ENCODE assay signal across 26 cellular contexts in genomic region chr4:8307126-8307525, GRCh38. TPM values are rescaled to one million over a fixed set of nuclear protein-coding genes. Genes with fewer than 3 reads are reported as not detected.
DNase-seq lines count a peak whose midpoint lies in the region; ATAC-seq and TF ChIP-seq lines count a peak whose summit lies in the region.
"Had no signal": no experiment of that assay in that cellular context is flagged by ENCODE, and none has a peak within 500 bp of the region (broad histone marks: within the 10 kb centered on the region; RNA-seq: fewer than 3 reads in every experiment).

No MANE protein-coding gene starts in this region.

- H3K4me1 ChIP-seq in SK-N-SH (ENCODE audit: control insufficient read depth in 1 of 2, insufficient read depth in 2 of 2, low read depth in 1 of 2, low read length in 1 of 2) = peaks cover 0 to 3% of the 10 kb centered on the region in 2 experiments; a peak in 1 of 4 replicates
- no peaks in the 10 kb centered on the region for H3K4me1 ChIP-seq in RWPE2 (ENCODE audit: insufficient read depth, poor library complexity, severe bottlenecking)
- peaks cover 0 to 10% of the 10 kb centered on the region in 2 donors for H3K4me1 ChIP-seq in left lung
- peaks cover 0 to 7% (median 0%) of the 10 kb centered on the region in 6 donors for H3K4me1 ChIP-seq in spleen
- H3K4me1 ChIP-seq: parathyroid adenoma had no signal

- no peak for DNase-seq in SK-N-SH
- peak; percentile 29 for DNase-seq in RWPE2 (ENCODE audit: low spot score)
- DNase-seq in left lung = peak; percentile 25 to 39
- peak; percentile 12 for DNase-seq in spleen
- DNase-seq in NCI-H128 (lab: John Stamatoyannopoulos, UW; ENCODE audit: unreplicated experiment) = no peak
- DNase-seq in germinal center (ENCODE audit: low spot score) = no peak
- DNase-seq: 8988T; activated B cell treated with CpG ODN at 0.5 μM for 24 hours; activated CD4-positive, alpha-beta T cell treated with anti-CD3 and anti-CD28 coated beads, Interleukin-2, amount 50 U/mL, for 48 hours; activated gamma-delta T cell; amniotic stem cell; Calu3; cortex of kidney; GOT3; MM.1S; naive thymus-derived CD4-positive, alpha-beta T cell; NCI-H1436 treated with DMSO at 0.1 percent for 48 hours; NCI-H2171; NCI-H526; stimulated activated CD4-positive, alpha-beta T cell treated with anti-CD3 and anti-CD28 coated beads, Interleukin-4, amount 100 ng/mL, for 24 hours; stimulated activated naive CD4-positive, alpha-beta T cell treated with Interleukin-2 at 50 U/mL for 16 hours; T-helper 9 cell had no signal

- H3K9me3 ChIP-seq in SK-N-SH (no peaks in the 10 kb centered on the region), RWPE2 (ENCODE audit: severe bottlenecking) (no peaks in the 10 kb centered on the region), left lung (no peaks in the 10 kb centered on the region), spleen (peaks cover 0 to 3% (median under 1%) of the 10 kb centered on the region in 8 donors)
- H3K9me3 ChIP-seq: thyroid gland had no signal

- no peak for TF ChIP-seq POLR2A in spleen (IDR thresholded peaks at IDR 0.05)

- no peak for TF ChIP-seq RAD21 in SK-N-SH (IDR thresholded peaks at IDR 0.05; ENCODE audit: low read length)

- H3K9ac ChIP-seq in SK-N-SH = no peak overlapping the region
- H3K9ac ChIP-seq: parathyroid adenoma had no signal

- intact Hi-C loops in left lung (cut with DNase I) = no loop called here
- intact Hi-C loops in spleen (cut with DNase I; ENCODE audit: low total_unique reads) = no loop called here

- ATAC-seq in SK-N-SH treated with all-trans-retinoic acid at 6 μM for 48 hours = no peak
- ATAC-seq in RWPE2 (ENCODE audit: low read depth) = no peak
- no peak for ATAC-seq in left lung
- ATAC-seq in HG03095 (IDR thresholded peaks at IDR 0.05; ENCODE audit: unreplicated experiment) = no peak
- ATAC-seq: naive thymus-derived CD4-positive, alpha-beta T cell had no signal

- H3K27me3 ChIP-seq in SK-N-SH (ENCODE audit: insufficient read depth) (no peaks in the 10 kb centered on the region), RWPE2 (ENCODE audit: insufficient read depth, poor library complexity, severe bottlenecking) (no peaks in the 10 kb centered on the region), left lung (peaks cover 0 to 13% of the 10 kb centered on the region in 2 donors), spleen (replicated peaks in 1 of 7) (peaks cover 0 to 60% (median 0%) of the 10 kb centered on the region in 7 donors)
- H3K27me3 ChIP-seq: thyroid gland had no signal

- WGBS in SK-N-SH (ENCODE audit: low lambda C conversion rate) = 82% methylated on average over 11 of the region's 11 CpGs
- 62 to 87% (median 79%) methylated on average over 5 to 11 of the region's 11 CpGs for WGBS in spleen, 5 donors

- no peaks in the 10 kb centered on the region for H4K20me1 ChIP-seq in SK-N-SH (ENCODE audit: insufficient read depth)

- TF ChIP-seq CTCF in SK-N-SH (IDR thresholded peaks at IDR 0.05) (no peak), RWPE2 (IDR thresholded peaks at IDR 0.05; ENCODE audit: poor library complexity, severe bottlenecking) (no peak), left lung (IDR thresholded peaks at IDR 0.05) (no peak), spleen (IDR thresholded peaks at IDR 0.05 in 8 of 11, conservative IDR thresholded peaks at IDR 0.05 in 3 of 11) (no peak)

- POLR2A ChIA-PET in SK-N-SH (lab: Yijun Ruan, JAX) = no interaction called here

- H3K4me3 ChIP-seq in SK-N-SH (ENCODE audit: low read depth in 2 of 2, low read length in 1 of 2) (no peak overlapping the region), RWPE2 (ENCODE audit: severe bottlenecking) (no peak overlapping the region), left lung (no peak overlapping the region), spleen (no peak overlapping the region)
- H3K4me3 ChIP-seq: thyroid gland had no signal

- no peaks in the 10 kb centered on the region for H3K79me2 ChIP-seq in SK-N-SH (ENCODE audit: insufficient read depth)
- H3K79me2 ChIP-seq: parathyroid adenoma had no signal

- no peaks in the 10 kb centered on the region for H3K9me2 ChIP-seq in SK-N-SH

- no peaks in the 10 kb centered on the region for H3F3A ChIP-seq in SK-N-SH (replicated peaks; ENCODE audit: insufficient read depth)

- CTCF ChIA-PET in SK-N-SH (lab: Yijun Ruan, JAX) = interaction anchor here (0.9 to 2.5 kb wide), 3 partner anchors 32 to 131 kb away, joined by 4 to 9 read pairs (median 5); no protein-coding TSS in a partner anchor

- H3K4me2 ChIP-seq in SK-N-SH = no peak overlapping the region

- no peaks in the 10 kb centered on the region for H3K36me3 ChIP-seq in SK-N-SH (replicated peaks in 1 of 2; ENCODE audit: control insufficient read depth in 1 of 2, insufficient read depth in 2 of 2, low read length in 1 of 2)
- H3K36me3 ChIP-seq in RWPE2 (ENCODE audit: low read depth) = no peaks in the 10 kb centered on the region
- no peaks in the 10 kb centered on the region for H3K36me3 ChIP-seq in left lung
- H3K36me3 ChIP-seq in spleen = peaks cover 0 to 3% (median 0%) of the 10 kb centered on the region in 6 donors
- H3K36me3 ChIP-seq: thyroid gland had no signal

- no peak for TF ChIP-seq EP300 in SK-N-SH (IDR thresholded peaks at IDR 0.05; ENCODE audit: borderline replicate concordance in 1 of 2, low read depth in 1 of 2, low read length in 1 of 2)

- H3K27ac ChIP-seq in SK-N-SH (ENCODE audit: low read depth in 2 of 2, low read length in 1 of 2) (no peak overlapping the region), RWPE2 (ENCODE audit: poor library complexity, severe bottlenecking) (no peak overlapping the region), left lung (no peak overlapping the region), spleen (no peak overlapping the region)
- H3K27ac ChIP-seq: parathyroid adenoma, thyroid gland had no signal

- H2AFZ ChIP-seq in SK-N-SH (ENCODE audit: low read depth) = no peak overlapping the region
- H2AFZ ChIP-seq: parathyroid adenoma had no signal

TF ChIP-seq in SK-N-SH, 30 proteins besides CTCF, POLR2A, EP300 and RAD21:
- TF ChIP-seq RFX5 (IDR thresholded peaks at IDR 0.05; ENCODE audit: low read length) = no peak
- 0 out of 2 replicates have a peak, but pooled peaks have one; percentile 51 for TF ChIP-seq REST (IDR thresholded peaks at IDR 0.05; ENCODE audit: low read depth, low read length)

TF ChIP-seq in SK-N-SH treated with all-trans-retinoic acid at 6 μM for 48 hours, 23 proteins besides CTCF, POLR2A, EP300 and RAD21 (continues in another document):
- TF ChIP-seq PPARA (CRISPR knock-in tag; IDR thresholded peaks at IDR 0.05; ENCODE audit: borderline replicate concordance) (no peak), ZFP3 (CRISPR knock-in tag; IDR thresholded peaks at IDR 0.05) (no peak), TCF4 (CRISPR knock-in tag; IDR thresholded peaks at IDR 0.05; ENCODE audit: borderline replicate concordance) (no peak), ZC3H10 (CRISPR knock-in tag; IDR thresholded peaks at IDR 0.05) (no peak), ARNTL (CRISPR knock-in tag; IDR thresholded peaks at IDR 0.05; ENCODE audit: borderline replicate concordance, low read depth) (no peak), ZNF565 (CRISPR knock-in tag; conservative IDR thresholded peaks at IDR 0.05; ENCODE audit: low read depth) (no peak), ZNF70 (CRISPR knock-in tag; IDR thresholded peaks at IDR 0.05) (no peak), POU6F1 (CRISPR knock-in tag; IDR thresholded peaks at IDR 0.05; ENCODE audit: borderline replicate concordance, low read depth) (no peak), ISL1 (CRISPR knock-in tag; IDR thresholded peaks at IDR 0.05) (no peak), ZNF8 (CRISPR knock-in tag; IDR thresholded peaks at IDR 0.05) (no peak), TOX (CRISPR knock-in tag; IDR thresholded peaks at IDR 0.05; ENCODE audit: borderline replicate concordance) (no peak), TSHZ2 (CRISPR knock-in tag; IDR thresholded peaks at IDR 0.05) (no peak), CSDC2 (CRISPR knock-in tag; IDR thresholded peaks at IDR 0.05) (no peak)

RNA-seq across cellular contexts. Expression of gene HTRA3, which starts 37.6 kb away (rescaled TPM):
- 0.05 TPM in 1 of 2 replicates, not detected in the other for polyA plus RNA-seq in SK-N-SH (2012; rRNA removed)
- polyA plus RNA-seq in SK-N-SH (2012; cell fraction: cytosol; rRNA removed) = 0.01 and 0.03 TPM in 2 replicates
- 0.04 and 0.05 TPM in 2 replicates for polyA plus RNA-seq in SK-N-SH (2012; cell fraction: nucleus; rRNA removed)
- 10 to 100 TPM; 16.7 to 18.3 TPM for total RNA-seq in left lung
- total RNA-seq in spleen = 1 to 10 TPM; 1.2 to 5.5 (median 3.1) TPM
- polyA plus RNA-seq in spleen = 1 to 10 TPM in 2 of 3 donors, under 1 TPM in 1; 0.26 to 2.5 (median 1.9) TPM
- total RNA-seq: activated B cell treated with CpG ODN at 0.5 μM for 24 hours; Calu3; naive thymus-derived CD4-positive, alpha-beta T cell had no signal
- polyA plus RNA-seq: naive thymus-derived CD4-positive, alpha-beta T cell had no signal

Comparison
In these comparisons a context has a peak if more than half of its experiments do, and no peak if none do; other contexts are left out.
1. DNase-seq: peak in RWPE2 (single experiment), left lung (2 of 2) and spleen (single experiment); none in SK-N-SH (single experiment), NCI-H128 (single experiment) and germinal center (single experiment).